12 cellular contexts compared by ENCODE assay signal in the genomic region with DNA sequence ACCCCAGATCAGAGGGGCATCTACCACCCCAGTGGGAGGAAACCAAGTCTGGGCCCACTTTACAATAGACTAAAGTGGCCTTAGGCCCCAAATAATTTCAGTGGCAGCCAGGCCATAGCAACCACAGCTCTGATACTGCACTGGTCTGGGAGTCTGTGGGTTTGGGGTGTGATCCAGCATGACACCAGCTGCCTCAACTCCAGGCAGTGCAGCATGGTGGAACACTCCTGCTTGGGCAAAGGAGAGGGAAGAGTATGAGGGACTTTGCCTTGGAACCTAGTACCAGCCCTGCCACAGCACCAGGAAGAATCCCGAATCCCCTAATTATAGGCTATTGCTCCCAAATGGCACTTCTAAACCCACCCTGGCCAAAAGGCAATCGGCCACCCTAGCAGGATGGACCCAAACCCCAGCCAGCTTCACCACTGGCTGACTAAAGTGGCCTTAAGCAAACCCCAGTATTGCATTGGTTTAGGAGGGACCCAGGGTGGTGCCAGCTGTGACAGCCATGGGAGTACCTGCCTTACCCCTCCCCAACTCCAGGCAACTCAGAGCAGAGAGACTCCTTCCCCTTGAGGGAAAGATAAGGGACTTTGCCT. TPM values are rescaled to one million over a fixed set of nuclear protein-coding genes. Genes with fewer than 3 reads are reported as not detected.
DNase-seq lines count a peak whose midpoint lies in the region; ATAC-seq, FAIRE-seq and TF ChIP-seq lines count a peak whose summit lies in the region.
"Had no signal": no experiment of that assay in that cellular context is flagged by ENCODE, and none has a peak within 500 bp of the region (broad histone marks: within the 10 kb centered on the region; RNA-seq: fewer than 3 reads in every experiment).

No MANE protein-coding gene starts in this region.

- no peaks in the 10 kb centered on the region for H3K4me1 Mint-ChIP-seq in activated naive CD4-positive, alpha-beta T cell treated with anti-CD3 and anti-CD28 coated beads for 36 hours (ENCODE audit: low read depth)

- no peak for DNase-seq in activated naive CD4-positive, alpha-beta T cell treated with anti-CD3 and anti-CD28 coated beads for 36 hours
- no peak for DNase-seq in activated naive CD4-positive, alpha-beta T cell (lab: John Stamatoyannopoulos, UW)
- DNase-seq in Panc1 (ENCODE audit: low read depth, low spot score) (no peak), left lobe of liver (ENCODE audit: low spot score) (no peak), tibial artery (no peak), head of caudate nucleus (no peak), 8988T (no peak), GM19239 (ENCODE audit: insufficient read length, low spot score) (no peak)
- DNase-seq: activated CD4-positive, CD25-positive, alpha-beta regulatory T cell treated with anti-CD3 and anti-CD28 coated beads, Interleukin-2, amount 50 U/mL, for 72 hours; cerebellar nuclear complex had no signal

- no TSS peak for BruUV-seq in Panc1 (replicated peaks; lab: Mats Ljungman, UMichigan)

- no peaks in the 10 kb centered on the region for H3K27me3 Mint-ChIP-seq in activated naive CD4-positive, alpha-beta T cell treated with anti-CD3 and anti-CD28 coated beads for 36 hours (ENCODE audit: low read depth)

- H3K9me3 Mint-ChIP-seq in activated naive CD4-positive, alpha-beta T cell treated with anti-CD3 and anti-CD28 coated beads for 36 hours: peaks cover 3% of the 10 kb centered on the region

- ATAC-seq in Panc1 (peak; percentile 85), left lobe of liver (peak; percentile 68)

- FAIRE-seq in GM19239 (lab: Jason Lieb, UNC): no peak
- FAIRE-seq: HTR-8/SVneo had no signal

- CTCF ChIA-PET in activated naive CD4-positive, alpha-beta T cell treated with anti-CD3 and anti-CD28 coated beads for 36 hours (lab: Charles Lee): interaction anchor here (0.6 to 5.0 kb wide), 17 partner anchors 10 to 669 kb away, joined by 3 to 46 read pairs (median 8); partner anchors contain the start of genes DTL and INTS7
- CTCF ChIA-PET in Panc1 (lab: Charles Lee): interaction anchor here (1.1 to 1.8 kb wide), 2 partner anchors 88 to 332 kb away, joined by 3 to 6 read pairs; partner anchors contain the start of genes DTL and INTS7

- no peaks in the 10 kb centered on the region for H3K27me3 ChIP-seq in Panc1 (ENCODE audit: control insufficient read depth, insufficient read depth, low read length)
- H3K27me3 ChIP-seq in tibial artery: no peaks in the 10 kb centered on the region

- H3K36me3 ChIP-seq in Panc1 (ENCODE audit: control insufficient read depth, insufficient read depth, low read length) (peaks cover 2% of the 10 kb centered on the region; the same call in 1 of the 2 replicates), tibial artery (peaks cover 0 to 14% (median 8%) of the 10 kb centered on the region in 3 donors)

- in situ Hi-C loops in Panc1 (cut with HindIII; ENCODE audit: low pct_unique_long_range_greater_than_20kb, low sequenced_read_pairs): no loop called here

- H3K4me3 Mint-ChIP-seq in activated naive CD4-positive, alpha-beta T cell treated with anti-CD3 and anti-CD28 coated beads for 36 hours: no peak overlapping the region

- H3K4me3 ChIP-seq in Panc1 (ENCODE audit: low read depth in 2 of 2, low read length in 2 of 2): no peak overlapping the region
- no peak overlapping the region for H3K4me3 ChIP-seq in tibial artery
- H3K4me3 ChIP-seq: smooth muscle cell had no signal

- H3K27ac ChIP-seq in Panc1 (ENCODE audit: low read length): no peak overlapping the region
- H3K27ac ChIP-seq in tibial artery: peak overlapping the region; percentile 42 to 51

- intact Hi-C loops in activated naive CD4-positive, alpha-beta T cell treated with anti-CD3 and anti-CD28 coated beads for 36 hours (cut with micrococcal nuclease): loop anchor here (1.0 to 10.0 kb wide), 11 partner anchors 83 to 686 kb away; partner anchors contain the start of genes DTL, INTS7, LPGAT1 and PPP2R5A
- intact Hi-C loops in Panc1 (cut with micrococcal nuclease; ENCODE audit: unreplicated experiment): loop anchor here (2.0 kb wide), 1 partner anchor 305 kb away; no protein-coding TSS in a partner anchor
- intact Hi-C loops in tibial artery (cut with DNase I; ENCODE audit: low total_unique reads): loop anchor here (2.0 to 5.0 kb wide), 2 partner anchors 85 to 297 kb away; no protein-coding TSS in a partner anchor
- intact Hi-C loops in head of caudate nucleus (cut with DNase I): loop anchor here (5.0 kb wide), 2 partner anchors 65 to 305 kb away; partner anchors contain the start of gene NENF

- TF ChIP-seq CTCF in Panc1 (IDR thresholded peaks at IDR 0.05): no peak
- no peak for TF ChIP-seq CTCF in tibial artery (IDR thresholded peaks at IDR 0.05)

- H3K4me1 ChIP-seq in Panc1 (ENCODE audit: control insufficient read depth, insufficient read depth, low read length) (no peaks in the 10 kb centered on the region), tibial artery (peaks cover 0 to 14% (median 0%) of the 10 kb centered on the region in 4 donors)

- no peaks in the 10 kb centered on the region for H3K9me3 ChIP-seq in Panc1 (ENCODE audit: control insufficient read depth, insufficient read depth, low read depth, low read length)
- H3K9me3 ChIP-seq in tibial artery: no peaks in the 10 kb centered on the region

- peaks cover 46% of the 10 kb centered on the region for H3K36me3 Mint-ChIP-seq in activated naive CD4-positive, alpha-beta T cell treated with anti-CD3 and anti-CD28 coated beads for 36 hours (ENCODE audit: low read depth)

- POLR2A ChIA-PET in Panc1 (lab: Charles Lee): no interaction called here

- H3K27ac Mint-ChIP-seq in activated naive CD4-positive, alpha-beta T cell treated with anti-CD3 and anti-CD28 coated beads for 36 hours: peak overlapping the region; percentile 30

RNA-seq across cellular contexts. Expression of gene PACC1, which starts 47.1 kb away (rescaled TPM):
- total RNA-seq in activated naive CD4-positive, alpha-beta T cell treated with anti-CD3 and anti-CD28 coated beads for 36 hours: 10 to 100 TPM in 1 of 2 experiments, 1 to 10 TPM in 1; 9.5 to 10.2 TPM
- total RNA-seq in Panc1 (2021; ENCODE audit: unreplicated experiment): 11.5 TPM
- 15.2 TPM for polyA plus RNA-seq in Panc1 (2012; ENCODE audit: insufficient read length)
- total RNA-seq in left lobe of liver: 1.2 TPM
